In genomic region chr2:84458436-84459027, GRCh38 we compare ENCODE assay signal across 8 cellular contexts. TPM values are rescaled to one million over a fixed set of nuclear protein-coding genes. Genes with fewer than 3 reads are reported as not detected.
DNase-seq lines count a peak whose midpoint lies in the region; ATAC-seq lines count a peak whose summit lies in the region.

No MANE protein-coding gene starts in this region.

- ATAC-seq in GM21526 (IDR thresholded peaks at IDR 0.05; ENCODE audit: low FRiP score, unreplicated experiment) (peak; percentile 31), Right ventricle myocardium superior (ENCODE audit: poor library complexity) (peak; percentile 49)

- no peaks in the 10 kb centered on the region for H3K27me3 Mint-ChIP-seq in activated T-helper 2 cell treated with anti-CD3 and anti-CD28 coated beads, Interferon-gamma antibody, Interleukin-2, Interleukin-4, amounts not matched to agents 10 μg/mL and 5 μg/mL and 100 μg/mL, durations not matched to agents 14 hours and 24 hours and 36 hours (ENCODE audit: low read depth)

- intact Hi-C loops in activated T-helper 2 cell treated with anti-CD3 and anti-CD28 coated beads, Interferon-gamma antibody, Interleukin-2, Interleukin-4, amounts not matched to agents 10 μg/mL and 5 μg/mL and 100 μg/mL, durations not matched to agents 14 hours and 24 hours and 36 hours (cut with micrococcal nuclease) = no loop called here
- intact Hi-C loops in Right ventricle myocardium superior (cut with DNase I) = no loop called here
- intact Hi-C loops in posterior vena cava (cut with DNase I) = no loop called here

- H3K4me1 ChIP-seq in ES-I3 (ENCODE audit: insufficient read depth, low read length) = 0 out of 2 replicates have a peak, but pooled peaks cover 3% of the 10 kb centered on the region

- no peaks in the 10 kb centered on the region; the same call in 1 of the 2 replicates for H3K36me3 ChIP-seq in ES-I3 (ENCODE audit: insufficient read depth, low read length)

- H3K36me3 Mint-ChIP-seq in activated T-helper 2 cell treated with anti-CD3 and anti-CD28 coated beads, Interferon-gamma antibody, Interleukin-2, Interleukin-4, amounts not matched to agents 10 μg/mL and 5 μg/mL and 100 μg/mL, durations not matched to agents 14 hours and 24 hours and 36 hours (ENCODE audit: low read depth) = peaks cover 7% of the 10 kb centered on the region

- peak overlapping the region; percentile 57 for H3K9ac ChIP-seq in ES-I3 (ENCODE audit: low read depth, low read length)

- DNase-seq in HuH-7.5 (ENCODE audit: low spot score) (peak; percentile 8), Right ventricle myocardium superior (no peak), posterior vena cava (ENCODE audit: low spot score) (peak; percentile 83), retina (no peak), SHP77 (lab: John Stamatoyannopoulos, UW) (no peak)
- DNase-seq in activated T-helper 2 cell treated with anti-CD3 and anti-CD28 coated beads, Interferon-gamma antibody, Interleukin-2, Interleukin-4, amounts not matched to agents 10 μg/mL and 5 μg/mL and 100 μg/mL, durations not matched to agents 14 hours and 24 hours and 36 hours (ENCODE audit: low spot score) = no peak

- H3K4me3 Mint-ChIP-seq in activated T-helper 2 cell treated with anti-CD3 and anti-CD28 coated beads, Interferon-gamma antibody, Interleukin-2, Interleukin-4, amounts not matched to agents 10 μg/mL and 5 μg/mL and 100 μg/mL, durations not matched to agents 14 hours and 24 hours and 36 hours (ENCODE audit: low read depth) = peak overlapping the region; percentile 95

- H3K27ac Mint-ChIP-seq in activated T-helper 2 cell treated with anti-CD3 and anti-CD28 coated beads, Interferon-gamma antibody, Interleukin-2, Interleukin-4, amounts not matched to agents 10 μg/mL and 5 μg/mL and 100 μg/mL, durations not matched to agents 14 hours and 24 hours and 36 hours = peak overlapping the region; percentile 82

- no peaks in the 10 kb centered on the region; the same call in 1 of the 2 replicates for H3K9me3 ChIP-seq in ES-I3 (ENCODE audit: control insufficient read depth, insufficient read depth, low read length)

- no peaks in the 10 kb centered on the region for H3K9me3 Mint-ChIP-seq in activated T-helper 2 cell treated with anti-CD3 and anti-CD28 coated beads, Interferon-gamma antibody, Interleukin-2, Interleukin-4, amounts not matched to agents 10 μg/mL and 5 μg/mL and 100 μg/mL, durations not matched to agents 14 hours and 24 hours and 36 hours

- H3K4me1 Mint-ChIP-seq in activated T-helper 2 cell treated with anti-CD3 and anti-CD28 coated beads, Interferon-gamma antibody, Interleukin-2, Interleukin-4, amounts not matched to agents 10 μg/mL and 5 μg/mL and 100 μg/mL, durations not matched to agents 14 hours and 24 hours and 36 hours (ENCODE audit: low read depth) = peaks cover 33% of the 10 kb centered on the region

RNA-seq across cellular contexts. Expression of gene SUCLG1, which starts 0.5 kb away (rescaled TPM):
- 65.3 and 69.5 TPM in 2 replicates for total RNA-seq in activated T-helper 2 cell treated with anti-CD3 and anti-CD28 coated beads, Interferon-gamma antibody, Interleukin-2, Interleukin-4, amounts not matched to agents 10 μg/mL and 5 μg/mL and 100 μg/mL, durations not matched to agents 14 hours and 24 hours and 36 hours
- 312 TPM for total RNA-seq in Right ventricle myocardium superior
- total RNA-seq in posterior vena cava = 10 to 100 TPM; 45.4 to 49.6 TPM

RNA-seq across cellular contexts. Expression of gene DNAH6, which starts 57.8 kb away (rescaled TPM):
- total RNA-seq in activated T-helper 2 cell treated with anti-CD3 and anti-CD28 coated beads, Interferon-gamma antibody, Interleukin-2, Interleukin-4, amounts not matched to agents 10 μg/mL and 5 μg/mL and 100 μg/mL, durations not matched to agents 14 hours and 24 hours and 36 hours = 0.09 and 0.14 TPM in 2 replicates
- total RNA-seq in Right ventricle myocardium superior (0.08 TPM), posterior vena cava (under 1 TPM; 0.24 to 0.46 TPM)

Comparison
In these comparisons a context has a peak if more than half of its experiments do, and no peak if none do; other contexts are left out.
1. DNase-seq: peak in HuH-7.5 (single experiment) and posterior vena cava (single experiment); none in activated T-helper 2 cell treated with anti-CD3 and anti-CD28 coated beads, Interferon-gamma antibody, Interleukin-2, Interleukin-4, amounts not matched to agents 10 μg/mL and 5 μg/mL and 100 μg/mL, durations not matched to agents 14 hours and 24 hours and 36 hours (single experiment), Right ventricle myocardium superior (single experiment), retina (single experiment) and SHP77 (0 of 2).